ENCODE assay signal across 12 cellular contexts in genomic region chr20:24672886-24673677, GRCh38.
DNase-seq lines count a peak whose midpoint lies in the region; ATAC-seq and TF ChIP-seq lines count a peak whose summit lies in the region.
"Had no signal": no experiment of that assay in that cellular context is flagged by ENCODE, and none has a peak within 500 bp of the region (broad histone marks: within the 10 kb centered on the region; RNA-seq: fewer than 3 reads in every experiment).

No MANE protein-coding gene starts in this region.

- H3K9me2 ChIP-seq in PC-3 (replicated peaks; ENCODE audit: low read length): no peaks in the 10 kb centered on the region

- in situ Hi-C loops in Caki2 (cut with HindIII; ENCODE audit: low pct_unique_long_range_greater_than_20kb, low sequenced_read_pairs): no loop called here

- H3K9me3 ChIP-seq in PC-3 (ENCODE audit: low read length): no peaks in the 10 kb centered on the region

- TF ChIP-seq CTCF in PC-3 (conservative IDR thresholded peaks at IDR 0.05; ENCODE audit: low read depth, low read length) (no peak), epithelial cell of proximal tubule (conservative IDR thresholded peaks at IDR 0.05; ENCODE audit: low read depth, low read length) (no peak)

- H3K9ac ChIP-seq in PC-3 (ENCODE audit: low read length): peak overlapping the region; percentile 55

- H3K4me3 ChIP-seq in PC-3 (ENCODE audit: low read length) (peak overlapping the region; percentile 17; the same call in 1 of the 2 replicates), epithelial cell of proximal tubule (ENCODE audit: low read depth, low read length) (no peak overlapping the region)

- no peaks in the 10 kb centered on the region for H3K36me3 ChIP-seq in PC-3 (ENCODE audit: low read depth, low read length)

- POLR2A ChIA-PET in PC-3 (lab: Charles Lee; ENCODE audit: unreplicated experiment): no interaction called here

- ATAC-seq in PC-3 (peak; percentile 85), GM18858 (IDR thresholded peaks at IDR 0.05; ENCODE audit: unreplicated experiment) (no peak)

- H4K20me1 ChIP-seq in PC-3 (ENCODE audit: low read length): no peaks in the 10 kb centered on the region

- no peaks in the 10 kb centered on the region for H3K27me3 ChIP-seq in PC-3 (ENCODE audit: low read length)

- peak overlapping the region; percentile 76 for H3K4me2 ChIP-seq in PC-3 (ENCODE audit: low read length)

- H3K4me1 ChIP-seq in PC-3 (ENCODE audit: insufficient read depth, low read length): peaks cover 28% of the 10 kb centered on the region

- no TSS peak for BruUV-seq in PC-3 (replicated peaks; lab: Mats Ljungman, UMichigan)

- no peaks in the 10 kb centered on the region for H3F3A ChIP-seq in PC-3 (ENCODE audit: low read length, unreplicated experiment)

- intact Hi-C loops in PC-3 (cut with micrococcal nuclease): no loop called here

- DNase-seq in Caki2 (ENCODE audit: low read depth) (peak; percentile 64), PC-3 (peak; percentile 97), epithelial cell of proximal tubule (ENCODE audit: low read depth) (peak; percentile 93), pons (ENCODE audit: low spot score) (peak; percentile 44), NCI-H2196 (lab: John Stamatoyannopoulos, UW; ENCODE audit: unreplicated experiment) (no peak), NCI-H69 (lab: John Stamatoyannopoulos, UW) (no peak), hippocampal formation (lab: John Stamatoyannopoulos, UW) (no peak)
- DNase-seq: activated B cell treated with CpG ODN at 0.5 μM for 24 hours; activated naive CD4-positive, alpha-beta T cell treated with anti-CD3 and anti-CD28 coated beads, Interleukin-2, amount 50 U/mL, for 16 hours; DMS79 treated with DMSO at 0.1 percent for 48 hours; KBM-7 had no signal

- CTCF ChIA-PET in PC-3 (lab: Charles Lee): no interaction called here

- no peaks in the 10 kb centered on the region for H3K79me2 ChIP-seq in PC-3 (ENCODE audit: low read length)

- H3K27ac ChIP-seq in PC-3 (ENCODE audit: low read length): peak overlapping the region; percentile 91

- H2AFZ ChIP-seq in PC-3 (ENCODE audit: low read length): peak overlapping the region; percentile 11; the same call in 1 of the 2 replicates

Comparison
In these comparisons a context has a peak if more than half of its experiments do, and no peak if none do; other contexts are left out.
1. DNase-seq: peak in Caki2 (single experiment), PC-3 (single experiment), epithelial cell of proximal tubule (single experiment) and pons (single experiment); none in NCI-H2196 (single experiment), NCI-H69 (single experiment) and hippocampal formation (0 of 2).